8 cellular contexts compared by ENCODE assay signal in genomic region chr9:122940603-122941559, GRCh38. TPM values are rescaled to one million over a fixed set of nuclear protein-coding genes. Genes with fewer than 3 reads are reported as not detected.
DNase-seq lines count a peak whose midpoint lies in the region; ATAC-seq and TF ChIP-seq lines count a peak whose summit lies in the region.

RABGAP1 (plus strand) TSS chr9:122941020; CDS start chr9:122957060, 16,040 bp downstream.

- intact Hi-C loops in lower leg skin (cut with DNase I; ENCODE audit: low total_unique reads): no loop called here

- ATAC-seq in GM19438 (IDR thresholded peaks at IDR 0.05; ENCODE audit: low read depth, unreplicated experiment) (peak; percentile 92), HG03575 (IDR thresholded peaks at IDR 0.05; ENCODE audit: extremely low read depth, insufficient number of reproducible peaks, low FRiP score, unreplicated experiment) (peak; percentile 94)

- peak in 1 of 2 donors; percentile 73 for TF ChIP-seq POLR2A in lower leg skin (IDR thresholded peaks at IDR 0.05)

- H3K36me3 Mint-ChIP-seq in activated CD4-positive, alpha-beta memory T cell treated with anti-CD3 and anti-CD28 coated beads, Interleukin-2, amount 10 ng/mL, durations not matched to agents 7 days and 5 days (ENCODE audit: low read depth): peaks cover 26% of the 10 kb centered on the region

- 0 to 1% methylated on average over 12 to 30 of the region's 56 CpGs for WGBS in lower leg skin, 2 donors

- peak within 1 kb of the TSS; percentile 87 for H3K27ac ChIP-seq in duodenal mucosa (ENCODE audit: low read depth, low read length)

- peaks cover 4 to 13% of the 10 kb centered on the region in 2 donors for H3K36me3 ChIP-seq in duodenal mucosa (ENCODE audit: control insufficient read depth in 1 of 2, insufficient read depth in 2 of 2, low read length in 2 of 2)

- H3K9me3 ChIP-seq in duodenal mucosa (ENCODE audit: control insufficient read depth in 1 of 2, low read length in 2 of 2): no peaks in the 10 kb centered on the region

- peak within 1 kb of the TSS; percentile 78 for H3K27ac Mint-ChIP-seq in activated CD4-positive, alpha-beta memory T cell treated with anti-CD3 and anti-CD28 coated beads, Interleukin-2, amount 10 ng/mL, durations not matched to agents 7 days and 5 days

- peak within 1 kb of the TSS; percentile 90 to 91 for H3K4me3 ChIP-seq in duodenal mucosa (ENCODE audit: low read depth in 1 of 2, low read length in 2 of 2)
- peak within 1 kb of the TSS; percentile 67 for H3K4me3 ChIP-seq in lower leg skin (ENCODE audit: low read depth, poor library complexity, severe bottlenecking)

- POLR2A ChIA-PET in activated CD4-positive, alpha-beta memory T cell treated with anti-CD3 and anti-CD28 coated beads, Interleukin-2, amount 10 ng/mL, durations not matched to agents 7 days and 5 days (lab: Charles Lee): interaction anchor here (0.7 to 4.1 kb wide), 15 partner anchors 10 to 113 kb away, joined by 3 to 59 read pairs (median 4); partner anchors contain the start of genes PDCL, RC3H2, ZBTB26 and ZBTB6

- CTCF ChIA-PET in activated CD4-positive, alpha-beta memory T cell treated with anti-CD3 and anti-CD28 coated beads, Interleukin-2, amount 10 ng/mL, durations not matched to agents 7 days and 5 days (lab: Charles Lee): interaction anchor here (0.5 to 2.1 kb wide), 8 partner anchors 9 to 409 kb away, joined by 3 to 9 read pairs (median 5); partner anchors contain the start of genes RC3H2 and ZBTB26

- DNase-seq in CD1c-positive myeloid dendritic cell (ENCODE audit: extremely low spot score) (peak; percentile 98), NCI-H82 treated with DMSO at 0.1 percent for 48 hours (lab: John Stamatoyannopoulos, UW; ENCODE audit: unreplicated experiment) (peak; percentile 88), lower leg skin (ENCODE audit: low spot score in 2 of 2) (peak; percentile 98 to 100)
- DNase-seq in activated CD4-positive, alpha-beta memory T cell treated with anti-CD3 and anti-CD28 coated beads, Interleukin-2, amount 10 ng/mL, durations not matched to agents 7 days and 5 days: peak; percentile 99
- peak; percentile 98 to 99 for DNase-seq in stimulated activated CD4-positive, alpha-beta T cell treated with anti-CD3 and anti-CD28 coated beads, Interleukin-4, amount 100 ng/mL, for 48 hours (ENCODE audit: low read depth in 2 of 2)

- no peak for TF ChIP-seq CTCF in lower leg skin (IDR thresholded peaks at IDR 0.05)

- peak within 1 kb of the TSS; percentile 76 to 87 for H3K9ac ChIP-seq in duodenal mucosa (ENCODE audit: low read depth in 1 of 2, low read length in 2 of 2)

- H3K4me1 ChIP-seq in duodenal mucosa (ENCODE audit: control insufficient read depth in 1 of 2, insufficient read depth in 2 of 2, low read length in 2 of 2): peaks cover 17 to 18% of the 10 kb centered on the region in 2 donors

- no peaks in the 10 kb centered on the region for H3K9me3 Mint-ChIP-seq in activated CD4-positive, alpha-beta memory T cell treated with anti-CD3 and anti-CD28 coated beads, Interleukin-2, amount 10 ng/mL, durations not matched to agents 7 days and 5 days

- H3K27me3 Mint-ChIP-seq in activated CD4-positive, alpha-beta memory T cell treated with anti-CD3 and anti-CD28 coated beads, Interleukin-2, amount 10 ng/mL, durations not matched to agents 7 days and 5 days: no peaks in the 10 kb centered on the region

- H3K4me1 Mint-ChIP-seq in activated CD4-positive, alpha-beta memory T cell treated with anti-CD3 and anti-CD28 coated beads, Interleukin-2, amount 10 ng/mL, durations not matched to agents 7 days and 5 days: peaks cover 40% of the 10 kb centered on the region

- no peaks in the 10 kb centered on the region for H3K27me3 ChIP-seq in duodenal mucosa (ENCODE audit: control insufficient read depth in 1 of 2, insufficient read depth in 2 of 2, low read length in 2 of 2)

- H3K4me3 Mint-ChIP-seq in activated CD4-positive, alpha-beta memory T cell treated with anti-CD3 and anti-CD28 coated beads, Interleukin-2, amount 10 ng/mL, durations not matched to agents 7 days and 5 days: peak within 1 kb of the TSS; percentile 92

RNA-seq across cellular contexts. Expression of gene RABGAP1, which starts in this region (rescaled TPM):
- 10 to 100 TPM; 26.5 to 32.3 TPM for total RNA-seq in activated CD4-positive, alpha-beta memory T cell treated with anti-CD3 and anti-CD28 coated beads, Interleukin-2, amount 10 ng/mL, durations not matched to agents 7 days and 5 days
- total RNA-seq in lower leg skin: 10 to 100 TPM; 36.7 to 52.1 (median 45.4) TPM

Comparison
In these comparisons a context has a peak if more than half of its experiments do, and no peak if none do; other contexts are left out.
1. Peak in every context shown above with its lines: DNase-seq, ATAC-seq, H3K4me3 ChIP-seq and H3K27ac ChIP-seq.